Comparison of ENCODE assay signal across 8 cellular contexts in the genomic region with DNA sequence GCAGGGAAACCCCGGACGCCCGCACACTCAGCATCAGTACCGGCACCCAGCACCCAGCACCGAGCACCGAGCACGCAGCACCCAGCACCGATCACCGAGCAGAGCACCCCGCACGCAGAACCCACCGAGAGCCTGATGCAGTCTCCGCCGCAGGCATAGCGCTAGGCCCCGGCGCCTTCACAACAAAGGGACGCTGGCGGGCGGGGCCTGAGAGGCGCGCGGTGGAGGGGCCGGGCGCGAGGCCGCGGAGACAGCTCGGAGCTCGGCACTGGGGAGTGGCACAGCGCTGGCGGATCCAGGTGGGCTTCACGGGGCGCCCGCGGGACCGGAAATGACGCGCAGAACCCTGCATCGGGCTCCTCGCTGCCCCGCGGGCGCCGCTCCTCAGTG. TPM values are rescaled to one million over a fixed set of nuclear protein-coding genes. Genes with fewer than 3 reads are reported as not detected.
A peak's percentile ranks its signal among the peaks of the same experiment; 100 is the strongest.
DNase-seq lines count a peak whose midpoint lies in the region; ATAC-seq and TF ChIP-seq lines count a peak whose summit lies in the region.
"Not testable (repeated sequence)": the region's sequence is repeated elsewhere in the genome, so short reads cannot be mapped to it uniquely, and the experiment has no call there.

No MANE protein-coding gene starts in this region.

- H3K4me3 ChIP-seq in epithelial cell of proximal tubule (ENCODE audit: low read depth, low read length) (peak overlapping the region; percentile 55), mesodermal cell (ENCODE audit: extremely low read depth, insufficient read depth, low read length, poor library complexity, severe bottlenecking) (peak overlapping the region; percentile 50)

- peak; percentile 35 for ATAC-seq in GM21737 (IDR thresholded peaks at IDR 0.05; ENCODE audit: unreplicated experiment)

- 0 to 1% methylated on average over 13 to 15 of the region's 45 CpGs for WGBS in mesodermal cell (ENCODE audit: insufficient coverage in 2 of 2), 2 experiments

- H3K27ac ChIP-seq in mesodermal cell (ENCODE audit: low read depth, low read length, severe bottlenecking) = peak overlapping the region; percentile 99

- H3K36me3 ChIP-seq in mesodermal cell (ENCODE audit: control insufficient read depth, insufficient read depth, low read length) = peaks cover 17% of the 10 kb centered on the region

- not testable (repeated sequence) for H3K9me3 ChIP-seq in mesodermal cell (ENCODE audit: control insufficient read depth, low read length)

- DNase-seq in CD1c-positive myeloid dendritic cell (ENCODE audit: extremely low spot score) (peak; percentile 69), LHCN-M2 (ENCODE audit: low read depth) (peak; percentile 64), RKO (ENCODE audit: low spot score) (peak; percentile 56)
- peak; percentile 88 for DNase-seq in activated T-cell treated with anti-CD3 and anti-CD28 coated beads, Interleukin-2, amount 50 U/mL, for 1 hour
- DNase-seq in epithelial cell of proximal tubule (ENCODE audit: low read depth) = not testable (repeated sequence)
- DNase-seq in stimulated activated CD4-positive, alpha-beta T cell treated with anti-CD3 and anti-CD28 coated beads, TNF-alpha, amount 100 ng/mL, for 1 hour (ENCODE audit: low read depth in 3 of 3, low spot score in 1 of 3) = peak in 2 of 3 donors; percentile 58 to 71

- H3K4me1 ChIP-seq in mesodermal cell (ENCODE audit: control insufficient read depth, insufficient read depth, low read length, poor library complexity, severe bottlenecking) = not testable (repeated sequence)

- not testable (repeated sequence) for TF ChIP-seq CTCF in epithelial cell of proximal tubule (conservative IDR thresholded peaks at IDR 0.05; ENCODE audit: low read depth, low read length)

RNA-seq across cellular contexts. Expression of gene SLC35E2B, which starts 0.3 kb away (rescaled TPM):
- total RNA-seq in LHCN-M2 (2014; rRNA removed) (17.9 and 23.9 TPM in 2 replicates), epithelial cell of proximal tubule (22.4 and 22.8 TPM in 2 replicates)
- polyA plus RNA-seq in LHCN-M2 (2012) = 12.0 TPM
- 49.5 TPM for polyA plus RNA-seq in mesodermal cell (2013, experiment 1 of 2)
- polyA plus RNA-seq in mesodermal cell (2013, experiment 2 of 2) = 40.4 TPM

RNA-seq across cellular contexts. Expression of gene CDK11A, which starts 31.8 kb away (rescaled TPM):
- total RNA-seq in LHCN-M2 (2014; rRNA removed) (9.1 and 12.8 TPM in 2 replicates), epithelial cell of proximal tubule (10.3 and 11.6 TPM in 2 replicates)
- polyA plus RNA-seq in LHCN-M2 (2012) = 14.3 TPM
- 39.0 TPM for polyA plus RNA-seq in mesodermal cell (2013, experiment 1 of 2)
- polyA plus RNA-seq in mesodermal cell (2013, experiment 2 of 2) = 31.9 TPM

RNA-seq across cellular contexts. Expression of gene CDK11B, which starts 33.5 kb away (rescaled TPM):
- total RNA-seq in LHCN-M2 (2014; rRNA removed) (14.2 and 19.6 TPM in 2 replicates), epithelial cell of proximal tubule (16.3 and 22.9 TPM in 2 replicates)
- polyA plus RNA-seq in LHCN-M2 (2012) = 32.5 TPM
- polyA plus RNA-seq in mesodermal cell (2013, experiment 1 of 2) = 35.7 TPM
- 39.3 TPM for polyA plus RNA-seq in mesodermal cell (2013, experiment 2 of 2)
